In the genomic region with DNA sequence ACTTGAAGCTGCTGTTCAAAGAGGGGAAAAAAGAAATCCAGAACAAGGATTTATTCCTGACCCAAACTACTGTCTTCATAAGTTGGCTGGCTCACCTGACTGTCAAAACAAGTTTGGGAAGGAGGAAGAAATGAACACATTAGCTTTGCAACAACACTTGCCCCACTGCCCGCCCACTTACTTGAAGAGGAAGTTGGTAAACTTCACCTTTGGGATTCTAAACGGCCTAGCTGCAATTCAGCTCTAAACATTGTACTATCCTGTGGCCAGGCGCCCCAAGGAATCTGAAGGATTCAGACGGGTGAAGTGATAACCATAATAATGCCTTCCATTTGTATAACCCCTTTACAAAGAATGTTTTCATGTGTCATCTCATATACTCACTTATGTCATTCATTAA, we compare ENCODE assay signal across 14 cellular contexts.
DNase-seq lines count a peak whose midpoint lies in the region; ATAC-seq and TF ChIP-seq lines count a peak whose summit lies in the region.
"Had no signal": no experiment of that assay in that cellular context is flagged by ENCODE, and none has a peak within 500 bp of the region (broad histone marks: within the 10 kb centered on the region; RNA-seq: fewer than 3 reads in every experiment).

No MANE protein-coding gene starts in this region.

- no peaks in the 10 kb centered on the region for H4K20me1 ChIP-seq in SK-N-SH (ENCODE audit: insufficient read depth)

- no peak overlapping the region for H3K4me2 ChIP-seq in SK-N-SH

- DNase-seq in SK-N-SH = no peak
- DNase-seq in NOMO-1 treated with dmso at 0.1 percent for 144 hours (lab: John Stamatoyannopoulos, UW; ENCODE audit: unreplicated experiment) = peak; percentile 33
- DNase-seq in right cardiac atrium = peak; percentile 14 to 63 (median 56)
- DNase-seq in stomach = peak; percentile 29
- no peak for DNase-seq in retina
- DNase-seq: activated CD8-positive, alpha-beta memory T cell treated with anti-CD3 and anti-CD28 coated beads, Interleukin-2, amount 50 U/mL, for 48 hours; Caco-2; foreskin melanocyte; NCI-H1417 treated with DMSO at 0.1 percent for 48 hours; NCI-H774; SHP77 treated with DMSO at 0.1 percent for 48 hours had no signal

- H3F3A ChIP-seq in SK-N-SH (replicated peaks; ENCODE audit: insufficient read depth) = no peaks in the 10 kb centered on the region

- no peak for TF ChIP-seq POLR2A in stomach (IDR thresholded peaks at IDR 0.05)

- no peaks in the 10 kb centered on the region for H3K27me3 ChIP-seq in SK-N-SH (ENCODE audit: insufficient read depth)
- H3K27me3 ChIP-seq in right cardiac atrium (ENCODE audit: control insufficient read depth, insufficient read depth) = no peaks in the 10 kb centered on the region
- no peaks in the 10 kb centered on the region for H3K27me3 ChIP-seq in stomach

- TF ChIP-seq RAD21 in SK-N-SH (IDR thresholded peaks at IDR 0.05; ENCODE audit: low read length) = no peak

- intact Hi-C loops in right cardiac atrium (cut with DNase I) (no loop called here), stomach (cut with DNase I; ENCODE audit: low total_unique reads) (no loop called here)

- no peaks in the 10 kb centered on the region for H3K79me2 ChIP-seq in SK-N-SH (ENCODE audit: insufficient read depth)

- TF ChIP-seq CTCF in SK-N-SH (IDR thresholded peaks at IDR 0.05) (no peak), stomach (IDR thresholded peaks at IDR 0.05) (no peak)

- WGBS in SK-N-SH (ENCODE audit: low lambda C conversion rate) = 88% methylated on average over 4 of the region's 4 CpGs
- 70% methylated on average over 4 of the region's 4 CpGs for WGBS in right cardiac atrium
- WGBS in stomach, 5 donors = 57 to 74% (median 73%) methylated on average over 4 of the region's 4 CpGs

- no peak overlapping the region for H3K27ac ChIP-seq in SK-N-SH (ENCODE audit: low read depth in 2 of 2, low read length in 1 of 2)
- H3K27ac ChIP-seq in right cardiac atrium (ENCODE audit: low read length) = no peak overlapping the region
- H3K27ac ChIP-seq in stomach = peak overlapping the region in 3 of 5 donors; percentile 27 to 69 (median 33)

- 0 out of 2 replicates have a peak overlapping the region, but pooled peaks have one; percentile 13 for H2AFZ ChIP-seq in SK-N-SH (ENCODE audit: low read depth)

- peaks cover 0 to 6% of the 10 kb centered on the region in 2 experiments; a peak in 2 of 4 replicates for H3K4me1 ChIP-seq in SK-N-SH (ENCODE audit: control insufficient read depth in 1 of 2, insufficient read depth in 2 of 2, low read depth in 1 of 2, low read length in 1 of 2)
- H3K4me1 ChIP-seq in right cardiac atrium (ENCODE audit: control insufficient read depth, insufficient read depth, low read length) = no peaks in the 10 kb centered on the region
- peaks cover 0 to 23% (median 4%) of the 10 kb centered on the region in 4 donors for H3K4me1 ChIP-seq in stomach

- H3K9me3 ChIP-seq in SK-N-SH = no peaks in the 10 kb centered on the region
- H3K9me3 ChIP-seq in right cardiac atrium (ENCODE audit: control insufficient read depth, low read length) = no peaks in the 10 kb centered on the region
- no peaks in the 10 kb centered on the region for H3K9me3 ChIP-seq in stomach

- TF ChIP-seq EP300 in SK-N-SH (IDR thresholded peaks at IDR 0.05; ENCODE audit: borderline replicate concordance in 1 of 2, low read depth in 1 of 2, low read length in 1 of 2) (no peak), stomach (IDR thresholded peaks at IDR 0.05) (no peak)

- no peaks in the 10 kb centered on the region for H3K36me3 ChIP-seq in SK-N-SH (replicated peaks in 1 of 2; ENCODE audit: control insufficient read depth in 1 of 2, insufficient read depth in 2 of 2, low read length in 1 of 2)
- no peaks in the 10 kb centered on the region for H3K36me3 ChIP-seq in stomach

- H3K9me2 ChIP-seq in SK-N-SH = no peaks in the 10 kb centered on the region

- H3K4me3 ChIP-seq in SK-N-SH (ENCODE audit: low read depth in 2 of 2, low read length in 1 of 2) (no peak overlapping the region), right cardiac atrium (ENCODE audit: low read length) (no peak overlapping the region), stomach (no peak overlapping the region)

- POLR2A ChIA-PET in SK-N-SH (lab: Yijun Ruan, JAX) = no interaction called here

- CTCF ChIA-PET in SK-N-SH (lab: Yijun Ruan, JAX) = interaction anchor here (0.9 to 1.5 kb wide), 2 partner anchors 9 to 201 kb away, joined by 4 to 9 read pairs; no protein-coding TSS in a partner anchor

- no peak for ATAC-seq in SK-N-SH treated with all-trans-retinoic acid at 6 μM for 48 hours
- ATAC-seq in right cardiac atrium = no peak
- ATAC-seq in GM18520 (IDR thresholded peaks at IDR 0.05; ENCODE audit: unreplicated experiment) = no peak
- no peak for ATAC-seq in HG02938 (IDR thresholded peaks at IDR 0.05; ENCODE audit: unreplicated experiment)

- no peak overlapping the region for H3K9ac ChIP-seq in SK-N-SH

TF ChIP-seq in SK-N-SH, 30 proteins besides CTCF, POLR2A, EP300 and RAD21 (continues in another document):
- TF ChIP-seq, protein P1, sequence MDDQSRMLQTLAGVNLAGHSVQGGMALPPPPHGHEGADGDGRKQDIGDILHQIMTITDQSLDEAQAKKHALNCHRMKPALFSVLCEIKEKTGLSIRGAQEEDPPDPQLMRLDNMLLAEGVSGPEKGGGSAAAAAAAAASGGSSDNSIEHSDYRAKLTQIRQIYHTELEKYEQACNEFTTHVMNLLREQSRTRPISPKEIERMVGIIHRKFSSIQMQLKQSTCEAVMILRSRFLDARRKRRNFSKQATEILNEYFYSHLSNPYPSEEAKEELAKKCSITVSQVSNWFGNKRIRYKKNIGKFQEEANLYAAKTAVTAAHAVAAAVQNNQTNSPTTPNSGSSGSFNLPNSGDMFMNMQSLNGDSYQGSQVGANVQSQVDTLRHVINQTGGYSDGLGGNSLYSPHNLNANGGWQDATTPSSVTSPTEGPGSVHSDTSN (IDR thresholded peaks at IDR 0.05) = no peak
- TF ChIP-seq FOXM1 (IDR thresholded peaks at IDR 0.05; ENCODE audit: low read depth) = no peak
- no peak for TF ChIP-seq MEF2A (IDR thresholded peaks at IDR 0.05; ENCODE audit: borderline replicate concordance, low read depth)
- TF ChIP-seq FOSL2 (IDR thresholded peaks at IDR 0.05; ENCODE audit: borderline replicate concordance, low read depth) = no peak
- TF ChIP-seq SMC3 (IDR thresholded peaks at IDR 0.05; ENCODE audit: low read depth, low read length) = no peak
- TF ChIP-seq, protein P2, sequence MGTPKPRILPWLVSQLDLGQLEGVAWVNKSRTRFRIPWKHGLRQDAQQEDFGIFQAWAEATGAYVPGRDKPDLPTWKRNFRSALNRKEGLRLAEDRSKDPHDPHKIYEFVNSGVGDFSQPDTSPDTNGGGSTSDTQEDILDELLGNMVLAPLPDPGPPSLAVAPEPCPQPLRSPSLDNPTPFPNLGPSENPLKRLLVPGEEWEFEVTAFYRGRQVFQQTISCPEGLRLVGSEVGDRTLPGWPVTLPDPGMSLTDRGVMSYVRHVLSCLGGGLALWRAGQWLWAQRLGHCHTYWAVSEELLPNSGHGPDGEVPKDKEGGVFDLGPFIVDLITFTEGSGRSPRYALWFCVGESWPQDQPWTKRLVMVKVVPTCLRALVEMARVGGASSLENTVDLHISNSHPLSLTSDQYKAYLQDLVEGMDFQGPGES (IDR thresholded peaks at IDR 0.05; ENCODE audit: low read depth, low read length) = no peak
- TF ChIP-seq, protein P3, sequence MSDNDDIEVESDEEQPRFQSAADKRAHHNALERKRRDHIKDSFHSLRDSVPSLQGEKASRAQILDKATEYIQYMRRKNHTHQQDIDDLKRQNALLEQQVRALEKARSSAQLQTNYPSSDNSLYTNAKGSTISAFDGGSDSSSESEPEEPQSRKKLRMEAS (IDR thresholded peaks at IDR 0.05; ENCODE audit: low read depth) = no peak
- no peak for TF ChIP-seq EZH2phosphoT487 (IDR thresholded peaks at IDR 0.05; ENCODE audit: borderline replicate concordance, low read depth)
- TF ChIP-seq RFX5 (IDR thresholded peaks at IDR 0.05; ENCODE audit: low read length) = no peak
- no peak for TF ChIP-seq TCF12 (IDR thresholded peaks at IDR 0.05)
- TF ChIP-seq CHD2 (IDR thresholded peaks at IDR 0.05; ENCODE audit: low read length, partially characterized antibody) = no peak

TF ChIP-seq in SK-N-SH treated with all-trans-retinoic acid at 6 μM for 48 hours, 23 proteins besides CTCF, POLR2A, EP300 and RAD21 (continues in another document):
- TF ChIP-seq, protein P4, sequence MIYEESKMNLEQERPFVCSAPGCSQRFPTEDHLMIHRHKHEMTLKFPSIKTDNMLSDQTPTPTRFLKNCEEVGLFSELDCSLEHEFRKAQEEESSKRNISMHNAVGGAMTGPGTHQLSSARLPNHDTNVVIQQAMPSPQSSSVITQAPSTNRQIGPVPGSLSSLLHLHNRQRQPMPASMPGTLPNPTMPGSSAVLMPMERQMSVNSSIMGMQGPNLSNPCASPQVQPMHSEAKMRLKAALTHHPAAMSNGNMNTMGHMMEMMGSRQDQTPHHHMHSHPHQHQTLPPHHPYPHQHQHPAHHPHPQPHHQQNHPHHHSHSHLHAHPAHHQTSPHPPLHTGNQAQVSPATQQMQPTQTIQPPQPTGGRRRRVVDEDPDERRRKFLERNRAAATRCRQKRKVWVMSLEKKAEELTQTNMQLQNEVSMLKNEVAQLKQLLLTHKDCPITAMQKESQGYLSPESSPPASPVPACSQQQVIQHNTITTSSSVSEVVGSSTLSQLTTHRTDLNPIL (CRISPR knock-in tag; IDR thresholded peaks at IDR 0.05; ENCODE audit: low read depth) = no peak
- TF ChIP-seq ZC3H10 (CRISPR knock-in tag; IDR thresholded peaks at IDR 0.05) (no peak), ISL1 (CRISPR knock-in tag; IDR thresholded peaks at IDR 0.05) (no peak)
- TF ChIP-seq, protein P5, sequence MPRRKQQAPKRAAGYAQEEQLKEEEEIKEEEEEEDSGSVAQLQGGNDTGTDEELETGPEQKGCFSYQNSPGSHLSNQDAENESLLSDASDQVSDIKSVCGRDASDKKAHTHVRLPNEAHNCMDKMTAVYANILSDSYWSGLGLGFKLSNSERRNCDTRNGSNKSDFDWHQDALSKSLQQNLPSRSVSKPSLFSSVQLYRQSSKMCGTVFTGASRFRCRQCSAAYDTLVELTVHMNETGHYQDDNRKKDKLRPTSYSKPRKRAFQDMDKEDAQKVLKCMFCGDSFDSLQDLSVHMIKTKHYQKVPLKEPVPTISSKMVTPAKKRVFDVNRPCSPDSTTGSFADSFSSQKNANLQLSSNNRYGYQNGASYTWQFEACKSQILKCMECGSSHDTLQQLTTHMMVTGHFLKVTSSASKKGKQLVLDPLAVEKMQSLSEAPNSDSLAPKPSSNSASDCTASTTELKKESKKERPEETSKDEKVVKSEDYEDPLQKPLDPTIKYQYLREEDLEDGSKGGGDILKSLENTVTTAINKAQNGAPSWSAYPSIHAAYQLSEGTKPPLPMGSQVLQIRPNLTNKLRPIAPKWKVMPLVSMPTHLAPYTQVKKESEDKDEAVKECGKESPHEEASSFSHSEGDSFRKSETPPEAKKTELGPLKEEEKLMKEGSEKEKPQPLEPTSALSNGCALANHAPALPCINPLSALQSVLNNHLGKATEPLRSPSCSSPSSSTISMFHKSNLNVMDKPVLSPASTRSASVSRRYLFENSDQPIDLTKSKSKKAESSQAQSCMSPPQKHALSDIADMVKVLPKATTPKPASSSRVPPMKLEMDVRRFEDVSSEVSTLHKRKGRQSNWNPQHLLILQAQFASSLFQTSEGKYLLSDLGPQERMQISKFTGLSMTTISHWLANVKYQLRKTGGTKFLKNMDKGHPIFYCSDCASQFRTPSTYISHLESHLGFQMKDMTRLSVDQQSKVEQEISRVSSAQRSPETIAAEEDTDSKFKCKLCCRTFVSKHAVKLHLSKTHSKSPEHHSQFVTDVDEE (CRISPR knock-in tag; IDR thresholded peaks at IDR 0.05) = no peak

Comparison
In these comparisons a context has a peak if more than half of its experiments do, and no peak if none do; other contexts are left out.
1. DNase-seq: peak in NOMO-1 treated with dmso at 0.1 percent for 144 hours (single experiment), right cardiac atrium (3 of 3) and stomach (single experiment); none in SK-N-SH (single experiment) and retina (single experiment).
2. H3K27ac ChIP-seq: peak in stomach (3 of 5); none in SK-N-SH (0 of 2) and right cardiac atrium (single experiment).